ENCODE assay signal across 1 cellular context in genomic region chr12:40105265-40105514, GRCh38.
TF ChIP-seq lines count a peak whose summit lies in the region.

No MANE protein-coding gene starts in this region.

TF ChIP-seq in K562, 482 proteins besides CTCF, POLR2A, EP300 and RAD21 (continued from another document):
- TF ChIP-seq SIN3A (IDR thresholded peaks at IDR 0.05; ENCODE audit: borderline replicate concordance in 2 of 2, control insufficient read depth in 1 of 2, low read depth in 2 of 2, low read length in 2 of 2) (0 out of 4 replicates have a peak, but pooled peaks of 1 of the 2 experiments have one; percentile 49), NFIC (IDR thresholded peaks at IDR 0.05) (peak; percentile 47), EGR1 (conservative IDR thresholded peaks at IDR 0.05) (0 out of 2 replicates have a peak, but pooled peaks have one; percentile 34), HNRNPL (IDR thresholded peaks at IDR 0.05; ENCODE audit: low read depth, low read length) (0 out of 2 replicates have a peak, but pooled peaks have one; percentile 22)
